ENCODE assay signal across 25 cellular contexts in genomic region chrX:29138003-29138402, GRCh38.
DNase-seq lines count a peak whose midpoint lies in the region; ATAC-seq, FAIRE-seq and TF ChIP-seq lines count a peak whose summit lies in the region.
"Had no signal": no experiment of that assay in that cellular context is flagged by ENCODE, and none has a peak within 500 bp of the region (broad histone marks: within the 10 kb centered on the region; RNA-seq: fewer than 3 reads in every experiment).

No MANE protein-coding gene starts in this region.

- H2AK9ac ChIP-seq in IMR-90 (replicated peaks; ENCODE audit: low read depth, low read length, poor library complexity) = no peak overlapping the region

- H3K9ac ChIP-seq in HepG2 (ENCODE audit: insufficient read depth, low read depth, low read length) (no peak overlapping the region), IMR-90 (ENCODE audit: low read depth, low read length) (no peak overlapping the region), K562 (ENCODE audit: insufficient read depth in 1 of 2, low read depth in 2 of 2, low read length in 2 of 2) (no peak overlapping the region)
- H3K9ac ChIP-seq: BLaER1 treated with 17β-estradiol and CSF1 and Interleukin-3, amounts not matched to agents 10 nM and 100 nM had no signal

- BruUV-seq in HepG2 (replicated peaks; lab: Mats Ljungman, UMichigan) (no TSS peak), IMR-90 (replicated peaks; lab: Mats Ljungman, UMichigan) (no TSS peak), K562 (replicated peaks; lab: Mats Ljungman, UMichigan) (no TSS peak)

- CTCF ChIA-PET in HepG2 (lab: Yijun Ruan, JAX; ENCODE audit: low intra/inter-chr PET ratio, low total read pairs) = no interaction called here
- CTCF ChIA-PET in IMR-90 (lab: Yijun Ruan, JAX) = no interaction called here
- CTCF ChIA-PET in K562 (lab: Yijun Ruan, JAX; ENCODE audit: low intra/inter-chr PET ratio) = no interaction called here

- in situ Hi-C loops in HepG2 (cut with HindIII; ENCODE audit: extremely low pct_ligation_motif_present, low pct_unique_long_range_greater_than_20kb) (no loop called here), IMR-90 (cut with MboI; ENCODE audit: low sequenced_read_pairs) (no loop called here), K562 (cut with MboI) (no loop called here)

- no peaks in the 10 kb centered on the region for H3K9me1 ChIP-seq in IMR-90 (ENCODE audit: insufficient read depth, low read length)
- no peaks in the 10 kb centered on the region for H3K9me1 ChIP-seq in K562 (ENCODE audit: control insufficient read depth, insufficient read depth, low read length)

- TF ChIP-seq RAD21 in HepG2 (CRISPR knock-in tag; IDR thresholded peaks at IDR 0.05) (no peak), IMR-90 (IDR thresholded peaks at IDR 0.05; ENCODE audit: low read length) (no peak), K562 (CRISPR knock-in tag; conservative IDR thresholded peaks at IDR 0.05 in 1 of 2, IDR thresholded peaks at IDR 0.05 in 1 of 2) (no peak)

- no peaks in the 10 kb centered on the region for H3K36me3 ChIP-seq in HepG2 (replicated peaks in 1 of 2; ENCODE audit: control insufficient read depth in 1 of 2, insufficient read depth in 2 of 2, low read length in 2 of 2)
- H3K36me3 ChIP-seq in right lobe of liver = no peaks in the 10 kb centered on the region
- no peaks in the 10 kb centered on the region for H3K36me3 ChIP-seq in IMR-90 (ENCODE audit: control insufficient read depth, insufficient read depth, low read length)
- H3K36me3 ChIP-seq in K562 (ENCODE audit: control insufficient read depth, insufficient read depth, low read length) = no peaks in the 10 kb centered on the region
- H3K36me3 ChIP-seq: BLaER1 treated with 17β-estradiol and CSF1 and Interleukin-3, amounts not matched to agents 10 nM and 100 nM had no signal

- no peak overlapping the region for H2AFZ ChIP-seq in HepG2 (ENCODE audit: low read length)
- no peak overlapping the region for H2AFZ ChIP-seq in IMR-90 (replicated peaks; ENCODE audit: low read length, poor library complexity)
- H2AFZ ChIP-seq in K562 (ENCODE audit: low read depth, low read length) = no peak overlapping the region

- intact Hi-C loops in HepG2 (cut with micrococcal nuclease; ENCODE audit: unreplicated experiment) (no loop called here), right lobe of liver (cut with DNase I) (no loop called here), IMR-90 (cut with micrococcal nuclease) (no loop called here), K562 (cut with micrococcal nuclease) (no loop called here)

- H3K23ac ChIP-seq in IMR-90 (ENCODE audit: low read depth, low read length) = no peak overlapping the region

- no peak overlapping the region for H4K5ac ChIP-seq in IMR-90 (ENCODE audit: low read depth, low read length)

- TF ChIP-seq EP300 in HepG2 (IDR thresholded peaks at IDR 0.05; ENCODE audit: low read depth in 2 of 2, low read length in 2 of 2) (no peak), HepG2 (CRISPR knock-in tag; IDR thresholded peaks at IDR 0.05; ENCODE audit: borderline replicate concordance) (no peak), K562 (IDR thresholded peaks at IDR 0.05; ENCODE audit: low read length) (no peak)

- H2BK20ac ChIP-seq in IMR-90 (ENCODE audit: low read depth, low read length) = no peak overlapping the region

- no peak for FAIRE-seq in HepG2 (lab: Jason Lieb, UNC)
- FAIRE-seq in K562 (lab: Jason Lieb, UNC) = no peak
- FAIRE-seq: D721Med, GM12878, GM12892, GM18507 had no signal

- no peak overlapping the region for H3K56ac ChIP-seq in IMR-90 (ENCODE audit: extremely low read depth, insufficient read depth, low read length)

- H3K4ac ChIP-seq in IMR-90 (ENCODE audit: low read depth, low read length) = no peak overlapping the region

- H3K18ac ChIP-seq in IMR-90 (ENCODE audit: low read depth, low read length) = no peak overlapping the region

- dilution Hi-C loops in IMR-90 (cut with HindIII; ENCODE audit: low sequenced_read_pairs, unreplicated experiment) = no loop called here

- no peaks in the 10 kb centered on the region for H3K79me1 ChIP-seq in IMR-90 (ENCODE audit: low read depth in 1 of 2, low read length in 2 of 2)

- H3K79me2 ChIP-seq in HepG2 (ENCODE audit: insufficient read depth, low read length) (no peaks in the 10 kb centered on the region), K562 (ENCODE audit: control insufficient read depth, insufficient read depth, low read length) (no peaks in the 10 kb centered on the region)

- H2BK5ac ChIP-seq in IMR-90 (ENCODE audit: low read depth, low read length, poor library complexity, severe bottlenecking) = no peak overlapping the region

- TF ChIP-seq POLR2A in HepG2 (IDR thresholded peaks at IDR 0.05; ENCODE audit: insufficient read depth in 1 of 2, low read depth in 2 of 2, low read length in 2 of 2) (no peak), right lobe of liver (IDR thresholded peaks at IDR 0.05) (no peak), IMR-90 (IDR thresholded peaks at IDR 0.05; ENCODE audit: low read depth, low read length) (no peak), K562 (conservative IDR thresholded peaks at IDR 0.05) (no peak)

- H2BK120ac ChIP-seq in IMR-90 (ENCODE audit: low read depth, low read length) = no peak overlapping the region

- no peaks in the 10 kb centered on the region for H3K9me3 ChIP-seq in HepG2 (ENCODE audit: low read length)
- H3K9me3 ChIP-seq in right lobe of liver = no peaks in the 10 kb centered on the region
- H3K9me3 ChIP-seq in IMR-90 (ENCODE audit: control insufficient read depth, insufficient read depth, low read length) = no peaks in the 10 kb centered on the region
- no peaks in the 10 kb centered on the region for H3K9me3 ChIP-seq in K562 (replicated peaks; ENCODE audit: control insufficient read depth, insufficient read depth, low read depth, low read length)
- H3K9me3 ChIP-seq: BLaER1 treated with 17β-estradiol and CSF1 and Interleukin-3, amounts not matched to agents 10 nM and 100 nM; Caco-2 had no signal

- no peaks in the 10 kb centered on the region for H3K4me1 ChIP-seq in HepG2 (ENCODE audit: insufficient read depth, low read length)
- no peaks in the 10 kb centered on the region for H3K4me1 ChIP-seq in right lobe of liver
- no peaks in the 10 kb centered on the region for H3K4me1 ChIP-seq in IMR-90 (ENCODE audit: control insufficient read depth, insufficient read depth, low read length)
- no peaks in the 10 kb centered on the region for H3K4me1 ChIP-seq in K562 (replicated peaks in 1 of 2; ENCODE audit: control insufficient read depth in 2 of 2, insufficient read depth in 2 of 2, low read length in 2 of 2)
- H3K4me1 ChIP-seq: Caco-2 had no signal

- no peak for TF ChIP-seq CTCF in HepG2 (CRISPR knock-in tag; IDR thresholded peaks at IDR 0.05)
- TF ChIP-seq CTCF in right lobe of liver (IDR thresholded peaks at IDR 0.05) = no peak
- TF ChIP-seq CTCF in IMR-90 (conservative IDR thresholded peaks at IDR 0.05; ENCODE audit: low read depth, low read length) = no peak
- TF ChIP-seq CTCF in K562 (IDR thresholded peaks at IDR 0.05 in 2 of 3, conservative IDR thresholded peaks at IDR 0.05 in 1 of 3; ENCODE audit: insufficient read depth in 2 of 3, low read depth in 1 of 3, low read length in 3 of 3) = no peak

- ATAC-seq in HepG2 (no peak), right lobe of liver (no peak), IMR-90 (ENCODE audit: low read depth) (no peak), K562 (no peak), HG03135 (IDR thresholded peaks at IDR 0.05; ENCODE audit: unreplicated experiment) (no peak), HG02852 (IDR thresholded peaks at IDR 0.05; ENCODE audit: unreplicated experiment) (no peak)
- ATAC-seq: CD8-positive, alpha-beta T cell; GM12878 had no signal

- POLR2A ChIA-PET in HepG2 (lab: Yijun Ruan, JAX) = no interaction called here
- POLR2A ChIA-PET in IMR-90 (lab: Charles Lee; ENCODE audit: unreplicated experiment) = no interaction called here
- POLR2A ChIA-PET in K562 (lab: Yijun Ruan, JAX) = no interaction called here

- no peak overlapping the region for H3K4me3 ChIP-seq in HepG2 (replicated peaks in 1 of 3; ENCODE audit: insufficient read depth in 1 of 3, low read depth in 2 of 3, low read length in 3 of 3)
- no peak overlapping the region for H3K4me3 ChIP-seq in right lobe of liver
- no peak overlapping the region for H3K4me3 ChIP-seq in IMR-90 (ENCODE audit: insufficient read depth, low read depth, low read length)
- no peak overlapping the region for H3K4me3 ChIP-seq in K562
- H3K4me3 ChIP-seq: BLaER1 treated with 17β-estradiol and CSF1 and Interleukin-3, amounts not matched to agents 10 nM and 100 nM; GM12878 had no signal

- H3K27ac ChIP-seq in HepG2 (ENCODE audit: extremely low read length, insufficient read depth, low read length) = no peak overlapping the region
- H3K27ac ChIP-seq in right lobe of liver = no peak overlapping the region
- H3K27ac ChIP-seq in IMR-90 (ENCODE audit: insufficient read depth, low read length) = no peak overlapping the region
- H3K27ac ChIP-seq in K562 (ENCODE audit: extremely low read depth, low read depth, low read length) = no peak overlapping the region
- H3K27ac ChIP-seq: BLaER1 treated with 17β-estradiol and CSF1 and Interleukin-3, amounts not matched to agents 10 nM and 100 nM; C4-2B had no signal

- no peak overlapping the region for H4K91ac ChIP-seq in IMR-90 (ENCODE audit: insufficient read depth, low read depth, low read length)

- WGBS in HepG2 (ENCODE audit: low lambda C conversion rate) = 34% methylated on average over 2 of the region's 2 CpGs
- WGBS in right lobe of liver (ENCODE audit: insufficient coverage, low coverage, low lambda C conversion rate, missing lambda C conversion rate) = 56% methylated on average over 2 of the region's 2 CpGs
- no CpG with 5 or more reads among the region's 2 CpGs for WGBS in IMR-90 (ENCODE audit: extremely low coverage in 2 of 2, insufficient read length in 1 of 2), 2 experiments
- 0% methylated on average over 2 of the region's 2 CpGs for WGBS in K562 (ENCODE audit: insufficient coverage, low coverage, missing lambda C conversion rate)

- DNase-seq in HepG2 (ENCODE audit: low spot score) (no peak), right lobe of liver (no peak), IMR-90 (no peak), K562 (ENCODE audit: extremely low read depth in 1 of 4, low spot score in 3 of 4) (no peak), NCI-H524 treated with DMSO at 0.1 percent for 48 hours (lab: John Stamatoyannopoulos, UW) (no peak)
- DNase-seq: ACHN; AML-193; Caco-2; Calu3; CD4-positive, alpha-beta T cell; CD8-positive, alpha-beta T cell; DMS153; DMS53; DMS79; DND-41; EL; GDM1 had no signal

- no peak overlapping the region for H4K8ac ChIP-seq in IMR-90 (ENCODE audit: low read depth in 2 of 2, low read length in 2 of 2)

- no peak overlapping the region for H3K14ac ChIP-seq in IMR-90 (replicated peaks; ENCODE audit: low read depth, low read length)

- H3K27me3 ChIP-seq in HepG2 (ENCODE audit: control insufficient read depth in 1 of 2, insufficient read depth in 2 of 2, low read length in 2 of 2) (no peaks in the 10 kb centered on the region), right lobe of liver (no peaks in the 10 kb centered on the region), IMR-90 (ENCODE audit: control insufficient read depth, insufficient read depth, low read length) (no peaks in the 10 kb centered on the region), K562 (ENCODE audit: control insufficient read depth in 2 of 2, insufficient read depth in 2 of 2, low read length in 2 of 2) (no peaks in the 10 kb centered on the region)
- H3K27me3 ChIP-seq: BLaER1 treated with 17β-estradiol and CSF1 and Interleukin-3, amounts not matched to agents 10 nM and 100 nM had no signal

- H3K4me2 ChIP-seq in HepG2 (ENCODE audit: low read depth, low read length) = no peak overlapping the region
- H3K4me2 ChIP-seq in IMR-90 (ENCODE audit: low read depth, low read length) = no peak overlapping the region
- no peak overlapping the region for H3K4me2 ChIP-seq in K562 (ENCODE audit: insufficient read depth, low read length)
- H3K4me2 ChIP-seq: BLaER1 treated with 17β-estradiol and CSF1 and Interleukin-3, amounts not matched to agents 10 nM and 100 nM had no signal

- no peak overlapping the region for H2BK15ac ChIP-seq in IMR-90 (ENCODE audit: low read depth, low read length)

- H2AK5ac ChIP-seq in IMR-90 (ENCODE audit: low read depth, low read length) = no peak overlapping the region

- H4K20me1 ChIP-seq in HepG2 (ENCODE audit: insufficient read depth, low read length) (no peaks in the 10 kb centered on the region), IMR-90 (ENCODE audit: insufficient read depth, low read length) (no peaks in the 10 kb centered on the region), K562 (replicated peaks; ENCODE audit: control insufficient read depth, insufficient read depth, low read length) (no peaks in the 10 kb centered on the region)
- H4K20me1 ChIP-seq: BLaER1 treated with 17β-estradiol and CSF1 and Interleukin-3, amounts not matched to agents 10 nM and 100 nM had no signal

Comparison
In these comparisons a context has a peak if more than half of its experiments do, and no peak if none do; other contexts are left out.
1. Of the 241 proteins assayed by ChIP-seq in both HepG2 and K562: peak only in HepG2: MAFF and MAFK; only in K562: MAFG; in both: none; in neither: 238.